In the genomic region with DNA sequence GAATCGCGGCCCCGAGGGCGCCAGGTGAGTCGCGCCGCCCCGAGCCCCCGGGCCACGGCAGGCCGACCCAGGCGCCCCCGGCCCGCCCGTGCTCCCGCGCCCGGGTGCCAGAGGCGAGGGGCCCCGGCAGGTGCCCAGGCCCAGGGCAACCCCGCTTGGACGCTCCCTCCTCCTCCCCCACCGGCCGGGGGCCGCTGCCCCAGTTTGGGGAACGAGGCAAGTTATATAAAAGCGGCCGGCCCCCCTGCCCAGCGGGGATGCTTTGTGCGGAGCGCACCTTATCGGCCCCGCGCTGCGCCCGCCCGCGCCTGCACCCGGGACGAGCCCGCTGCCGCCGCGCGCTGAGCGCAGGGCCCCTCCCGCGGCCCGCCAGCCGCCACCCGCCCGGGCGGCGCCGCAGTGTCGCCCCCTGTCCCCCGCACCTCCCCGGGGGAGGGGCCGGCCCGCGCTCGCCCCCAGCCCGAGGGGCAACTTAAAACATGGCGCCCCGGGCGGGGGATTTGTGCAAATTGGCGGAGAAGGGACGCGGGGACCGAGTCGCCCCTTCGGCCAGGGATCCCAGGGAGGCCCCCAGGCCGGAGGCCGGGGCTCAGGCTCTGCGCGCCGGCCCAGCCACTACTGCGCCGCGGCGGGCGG, we compare ENCODE assay signal across 8 cellular contexts. TPM values are rescaled to one million over a fixed set of nuclear protein-coding genes. Genes with fewer than 3 reads are reported as not detected.
DNase-seq lines count a peak whose midpoint lies in the region; ATAC-seq and TF ChIP-seq lines count a peak whose summit lies in the region.

No MANE protein-coding gene starts in this region.

- H3K4me1 ChIP-seq in endocrine pancreas (ENCODE audit: control insufficient read depth, insufficient read depth, low read length) (peaks cover 12% of the 10 kb centered on the region), vagina (peaks cover 5% of the 10 kb centered on the region)

- H3K36me3 ChIP-seq in endocrine pancreas (ENCODE audit: control insufficient read depth, insufficient read depth, low read length) (no peaks in the 10 kb centered on the region), vagina (no peaks in the 10 kb centered on the region)

- H3K27ac Mint-ChIP-seq in mesothelial cell of epicardium = no peak overlapping the region

- H3K9ac ChIP-seq in endocrine pancreas (ENCODE audit: control insufficient read depth, insufficient read depth, low read length) = peak overlapping the region; percentile 84

- intact Hi-C loops in Right ventricle myocardium inferior (cut with DNase I) (no loop called here), Right ventricle myocardium superior (cut with DNase I) (loop anchor here (10.0 kb wide), 1 partner anchor 78 kb away; no protein-coding TSS in a partner anchor), vagina (cut with DNase I) (no loop called here)

- peak overlapping the region; percentile 26 for H3K27ac ChIP-seq in vagina

- DNase-seq in Right ventricle myocardium inferior (ENCODE audit: missing footprints) (peak; percentile 67), Right ventricle myocardium superior (no peak), mesothelial cell of epicardium (ENCODE audit: low spot score in 2 of 2, unreplicated experiment in 2 of 2) (peak; percentile 29 to 54), vagina (ENCODE audit: extremely low spot score in 2 of 2) (no peak), Kasumi-1 (lab: John Stamatoyannopoulos, UW) (no peak), occipital lobe (lab: John Stamatoyannopoulos, UW) (no peak)

- no peaks in the 10 kb centered on the region for H3K27me3 Mint-ChIP-seq in mesothelial cell of epicardium (ENCODE audit: low read depth)

- TF ChIP-seq CTCF in mesothelial cell of epicardium (IDR thresholded peaks at IDR 0.05; ENCODE audit: unreplicated experiment) (no peak), vagina (IDR thresholded peaks at IDR 0.05) (no peak)

- H3K36me3 Mint-ChIP-seq in mesothelial cell of epicardium = no peaks in the 10 kb centered on the region

- H3K4me1 Mint-ChIP-seq in mesothelial cell of epicardium = peaks cover 37% of the 10 kb centered on the region

- H3K27me3 ChIP-seq in endocrine pancreas (ENCODE audit: control insufficient read depth, insufficient read depth, low read length) = no peaks in the 10 kb centered on the region
- no peaks in the 10 kb centered on the region for H3K27me3 ChIP-seq in vagina

- ATAC-seq in Right ventricle myocardium inferior = no peak
- no peak for ATAC-seq in Right ventricle myocardium superior (ENCODE audit: poor library complexity)
- no peak for ATAC-seq in GM21717 (IDR thresholded peaks at IDR 0.05; ENCODE audit: unreplicated experiment)

- H3K9me3 ChIP-seq in endocrine pancreas (ENCODE audit: control insufficient read depth, low read length) (no peaks in the 10 kb centered on the region), vagina (no peaks in the 10 kb centered on the region)

- H3K9me3 Mint-ChIP-seq in mesothelial cell of epicardium = no peaks in the 10 kb centered on the region

- H3K4me3 ChIP-seq in endocrine pancreas (ENCODE audit: control insufficient read depth, insufficient read depth, low read length) = peak overlapping the region; percentile 85
- H3K4me3 ChIP-seq in vagina = peak overlapping the region; percentile 44 to 67

- H3K4me3 Mint-ChIP-seq in mesothelial cell of epicardium = peak overlapping the region; percentile 80

- TF ChIP-seq POLR2A in vagina (IDR thresholded peaks at IDR 0.05) = no peak

RNA-seq across cellular contexts. Expression of a gene that starts 0.6 kb away (rescaled TPM):
- total RNA-seq in Right ventricle myocardium inferior = 10.5 TPM
- 6.8 TPM for total RNA-seq in Right ventricle myocardium superior
- total RNA-seq in mesothelial cell of epicardium = 59.9 to 61.9 TPM (median 60.6 TPM) in 3 replicates
- 53.0 TPM for total RNA-seq in vagina
- total RNA-seq in occipital lobe = 72.7 TPM

Comparison
In these comparisons a context has a peak if more than half of its experiments do, and no peak if none do; other contexts are left out.
1. DNase-seq: peak in Right ventricle myocardium inferior (single experiment) and mesothelial cell of epicardium (2 of 2); none in Right ventricle myocardium superior (single experiment), vagina (0 of 2), Kasumi-1 (0 of 2) and occipital lobe (single experiment).